20 cellular contexts compared by ENCODE assay signal in the genomic region with DNA sequence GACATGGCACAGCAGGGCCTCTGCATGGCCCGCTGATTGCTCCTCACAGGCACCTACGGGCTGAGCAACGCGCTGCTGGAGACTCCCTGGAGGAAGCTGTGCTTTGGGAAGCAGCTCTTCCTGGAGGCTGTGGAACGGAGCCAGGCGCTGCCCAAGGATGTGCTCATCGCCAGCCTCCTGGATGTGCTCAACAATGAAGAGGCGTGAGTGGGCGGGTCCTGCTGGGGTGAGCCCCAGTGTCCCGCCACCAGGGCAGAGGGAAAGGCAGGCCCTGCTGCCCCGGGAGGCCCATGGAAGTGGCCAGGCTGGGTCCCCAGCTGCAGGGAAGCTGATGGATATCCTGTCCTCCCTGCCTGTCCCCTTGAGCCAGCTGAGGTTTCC. TPM values are rescaled to one million over a fixed set of nuclear protein-coding genes. Genes with fewer than 3 reads are reported as not detected.
DNase-seq lines count a peak whose midpoint lies in the region; ATAC-seq and TF ChIP-seq lines count a peak whose summit lies in the region.
"Had no signal": no experiment of that assay in that cellular context is flagged by ENCODE, and none has a peak within 500 bp of the region (broad histone marks: within the 10 kb centered on the region; RNA-seq: fewer than 3 reads in every experiment).

No MANE protein-coding gene starts in this region.

- TF ChIP-seq EP300 in gastroesophageal sphincter (IDR thresholded peaks at IDR 0.05) = no peak

- H3K9me3 Mint-ChIP-seq in activated T-cell treated with anti-CD3 and anti-CD28 coated beads, Interleukin-2, amount 50 U/mL, for 24 hours = no peaks in the 10 kb centered on the region
- H3K9me3 Mint-ChIP-seq: naive B cell had no signal

- no peaks in the 10 kb centered on the region for H3K9me3 ChIP-seq in gastroesophageal sphincter
- H3K9me3 ChIP-seq in subcutaneous abdominal adipose tissue (ENCODE audit: control insufficient read depth in 5 of 5, low read length in 5 of 5) = no peaks in the 10 kb centered on the region
- H3K9me3 ChIP-seq: breast epithelium, SK-N-SH, stomach, uterus had no signal

- no peak overlapping the region for H3K9ac ChIP-seq in subcutaneous abdominal adipose tissue (ENCODE audit: low read length in 5 of 5)
- H3K9ac ChIP-seq: SK-N-SH had no signal

- no peaks in the 10 kb centered on the region for H3K27me3 ChIP-seq in gastroesophageal sphincter
- no peaks in the 10 kb centered on the region for H3K27me3 ChIP-seq in subcutaneous abdominal adipose tissue (ENCODE audit: control insufficient read depth in 5 of 5, insufficient read depth in 4 of 5, low read length in 5 of 5)
- H3K27me3 ChIP-seq: breast epithelium, stomach, uterus had no signal

- intact Hi-C loops in Right ventricle myocardium inferior (cut with DNase I) = no loop called here
- intact Hi-C loops in cardiac septum (cut with DNase I) = no loop called here

- no peak overlapping the region for H3K4me3 Mint-ChIP-seq in activated T-cell treated with anti-CD3 and anti-CD28 coated beads, Interleukin-2, amount 50 U/mL, for 24 hours
- H3K4me3 Mint-ChIP-seq: activated naive CD8-positive, alpha-beta T cell; CD4-positive, alpha-beta memory T cell; naive B cell had no signal

- H3K4me1 ChIP-seq in gastroesophageal sphincter = no peaks in the 10 kb centered on the region
- peaks cover 0 to 13% (median 3%) of the 10 kb centered on the region in 5 donors for H3K4me1 ChIP-seq in subcutaneous abdominal adipose tissue (ENCODE audit: control insufficient read depth in 5 of 5, insufficient read depth in 5 of 5, low read length in 5 of 5)
- H3K4me1 ChIP-seq: breast epithelium, stomach, uterus had no signal

- H3K27me3 Mint-ChIP-seq in activated T-cell treated with anti-CD3 and anti-CD28 coated beads, Interleukin-2, amount 50 U/mL, for 24 hours = no peaks in the 10 kb centered on the region
- H3K27me3 Mint-ChIP-seq: activated naive CD8-positive, alpha-beta T cell; CD4-positive, alpha-beta memory T cell; naive B cell had no signal

- no peak for TF ChIP-seq POLR2A in gastroesophageal sphincter (IDR thresholded peaks at IDR 0.05)

- ATAC-seq in Right ventricle myocardium inferior (peak; percentile 5), gastroesophageal sphincter (peak; percentile 29), HG03045 (IDR thresholded peaks at IDR 0.05; ENCODE audit: unreplicated experiment) (no peak), HG03342 (IDR thresholded peaks at IDR 0.05; ENCODE audit: unreplicated experiment) (no peak)
- ATAC-seq: GM12878 had no signal

- peaks cover 0 to 99% of the 10 kb centered on the region in 2 donors for H3K36me3 ChIP-seq in gastroesophageal sphincter
- H3K36me3 ChIP-seq in subcutaneous abdominal adipose tissue (ENCODE audit: control insufficient read depth in 5 of 5, insufficient read depth in 5 of 5, low read length in 5 of 5) = peaks cover 0 to 86% (median 67%) of the 10 kb centered on the region in 5 donors
- H3K36me3 ChIP-seq: breast epithelium, uterus had no signal

- H3K4me3 ChIP-seq in gastroesophageal sphincter (no peak overlapping the region), subcutaneous abdominal adipose tissue (ENCODE audit: low read depth in 1 of 5, low read length in 5 of 5) (no peak overlapping the region)
- H3K4me3 ChIP-seq: breast epithelium, GM12878, stomach, uterus had no signal

- no peak overlapping the region for H3K27ac Mint-ChIP-seq in activated T-cell treated with anti-CD3 and anti-CD28 coated beads, Interleukin-2, amount 50 U/mL, for 24 hours
- H3K27ac Mint-ChIP-seq: activated naive CD8-positive, alpha-beta T cell had no signal

- peak; percentile 67 for DNase-seq in Right ventricle myocardium inferior (ENCODE audit: missing footprints)
- DNase-seq in cardiac septum (ENCODE audit: low spot score) = no peak
- DNase-seq in RPMI7951 (ENCODE audit: low read depth) = peak; percentile 4
- DNase-seq in activated T-cell treated with anti-CD3 and anti-CD28 coated beads, Interleukin-2, amount 50 U/mL, for 24 hours = no peak
- DNase-seq: activated CD4-positive, alpha-beta T cell treated with anti-CD3 and anti-CD28 coated beads for 48 hours; effector memory CD4-positive, alpha-beta T cell; naive B cell; NCI-H187 treated with DMSO at 0.1 percent for 48 hours; NCI-H524; SK-N-SH; stomach; uterus had no signal

- H3K4me1 Mint-ChIP-seq in activated T-cell treated with anti-CD3 and anti-CD28 coated beads, Interleukin-2, amount 50 U/mL, for 24 hours (ENCODE audit: low read depth) = no peaks in the 10 kb centered on the region

- peaks cover 59% of the 10 kb centered on the region for H3K36me3 Mint-ChIP-seq in activated T-cell treated with anti-CD3 and anti-CD28 coated beads, Interleukin-2, amount 50 U/mL, for 24 hours (ENCODE audit: low read depth)
- H3K36me3 Mint-ChIP-seq: activated naive CD8-positive, alpha-beta T cell had no signal

- TF ChIP-seq CTCF in gastroesophageal sphincter (IDR thresholded peaks at IDR 0.05) = no peak

- 80% methylated on average over 1 of the region's 11 CpGs; no CpG with 5 or more reads in 1 of the 2 donors for WGBS in gastroesophageal sphincter (ENCODE audit: low coverage in 1 of 2), 2 donors

- H3K27ac ChIP-seq in gastroesophageal sphincter (no peak overlapping the region), subcutaneous abdominal adipose tissue (ENCODE audit: low read depth, low read length) (peak overlapping the region; percentile 16)
- H3K27ac ChIP-seq: breast epithelium, stomach, uterus had no signal

RNA-seq across cellular contexts. Expression of a gene that starts 18.6 kb away (rescaled TPM):
- total RNA-seq in Right ventricle myocardium inferior = 18.0 TPM
- 19.1 TPM for total RNA-seq in cardiac septum
- total RNA-seq in RPMI7951 (2014; rRNA removed; shearing (Covaris generic)) = 9.2 and 9.9 TPM in 2 replicates
- total RNA-seq in gastroesophageal sphincter = 10 to 100 TPM; 16.9 to 27.6 (median 25.5) TPM

RNA-seq across cellular contexts. Expression of a gene that starts 40.6 kb away (rescaled TPM):
- 54.6 TPM for total RNA-seq in Right ventricle myocardium inferior
- total RNA-seq in cardiac septum = 84.5 TPM
- 14.9 and 19.3 TPM in 2 replicates for total RNA-seq in RPMI7951 (2014; rRNA removed; shearing (Covaris generic))
- 10 to 100 TPM; 20.0 to 65.5 (median 45.8) TPM for total RNA-seq in gastroesophageal sphincter

RNA-seq across cellular contexts. Expression of a gene that starts 44.8 kb away (rescaled TPM):
- total RNA-seq in Right ventricle myocardium inferior = 30.5 TPM
- 46.8 TPM for total RNA-seq in cardiac septum
- total RNA-seq in RPMI7951 (2014; rRNA removed; shearing (Covaris generic)) = 0.98 and 2.8 TPM in 2 replicates
- total RNA-seq in gastroesophageal sphincter = 10 to 100 TPM; 32.5 to 61.5 (median 39.5) TPM

RNA-seq across cellular contexts. Expression of a gene that starts 54.4 kb away (rescaled TPM):
- total RNA-seq in Right ventricle myocardium inferior = 42.7 TPM
- 45.9 TPM for total RNA-seq in cardiac septum
- total RNA-seq in RPMI7951 (2014; rRNA removed; shearing (Covaris generic)) = 528 and 684 TPM in 2 replicates
- total RNA-seq in gastroesophageal sphincter = 100 to 1,000 TPM; 115 to 162 (median 158) TPM

RNA-seq across cellular contexts. Expression of a gene that starts 55.6 kb away (rescaled TPM):
- total RNA-seq in Right ventricle myocardium inferior (24.5 TPM), cardiac septum (24.0 TPM), gastroesophageal sphincter (10 to 100 TPM; 24.1 to 57.0 (median 36.3) TPM)
- total RNA-seq in RPMI7951 (2014; rRNA removed; shearing (Covaris generic)) = 14.7 and 16.2 TPM in 2 replicates

Comparison
In these comparisons a context has a peak if more than half of its experiments do, and no peak if none do; other contexts are left out.
1. DNase-seq: peak in Right ventricle myocardium inferior (single experiment) and RPMI7951 (single experiment); none in cardiac septum (single experiment) and activated T-cell treated with anti-CD3 and anti-CD28 coated beads, Interleukin-2, amount 50 U/mL, for 24 hours (single experiment).
2. ATAC-seq: peak in Right ventricle myocardium inferior (single experiment) and gastroesophageal sphincter (single experiment); none in HG03045 (single experiment) and HG03342 (single experiment).